In the genomic region with DNA sequence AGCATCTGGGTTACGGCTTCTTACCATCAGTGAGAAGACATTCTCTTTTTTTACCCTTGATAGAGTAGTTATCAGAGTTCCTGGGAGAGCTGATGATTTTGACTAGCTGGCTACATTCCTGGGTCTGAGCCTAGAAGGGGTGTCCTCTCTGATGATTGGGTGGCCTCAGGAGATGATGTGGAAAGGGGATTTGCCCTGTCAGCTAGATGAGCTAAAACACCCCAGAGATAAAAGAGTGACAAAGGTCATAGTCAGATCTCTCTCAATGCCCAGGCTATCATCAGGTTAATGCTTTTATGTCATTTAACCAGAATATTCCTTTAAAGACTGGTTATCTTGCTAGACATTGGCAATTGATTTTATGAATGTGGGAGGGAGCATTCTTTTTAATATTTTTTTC, we compare ENCODE assay signal across 24 cellular contexts.
A peak's percentile ranks its signal among the peaks of the same experiment; 100 is the strongest.
DNase-seq lines count a peak whose midpoint lies in the region; ATAC-seq and TF ChIP-seq lines count a peak whose summit lies in the region.
"Had no signal": no experiment of that assay in that cellular context is flagged by ENCODE, and none has a peak within 500 bp of the region (broad histone marks: within the 10 kb centered on the region; RNA-seq: fewer than 3 reads in every experiment).

No MANE protein-coding gene starts in this region.

- H3K9me3 ChIP-seq in OCI-LY3 (ENCODE audit: insufficient read depth, low read length): no peaks in the 10 kb centered on the region
- H3K9me3 ChIP-seq: A549, BE2C, BLaER1 had no signal

- no peak for DNase-seq in stimulated activated naive B cell treated with anti-CD40 and anti-IgM and Interleukin-4, amounts not matched to agents 10 μg/mL and 1 μg/mL and 100 μg/mL, for 72 hours
- DNase-seq in dorsolateral prefrontal cortex (no peak), AML-193 (lab: John Stamatoyannopoulos, UW) (no peak), NK-92 (lab: John Stamatoyannopoulos, UW; ENCODE audit: unreplicated experiment) (no peak)
- DNase-seq: BE2C; C1 segment of cervical spinal cord; CD4-positive, alpha-beta memory T cell; CD4-positive, CD25-positive, alpha-beta regulatory T cell; CD8-positive, alpha-beta memory T cell; COR-L47; DMS 273 treated with DMSO at 0.1 percent for 48 hours; DMS153; DMS53; DMS79; DND-41; EL; GDM1 had no signal

- H3K4me1 ChIP-seq in OCI-LY3 (ENCODE audit: low read length): peaks cover 39% of the 10 kb centered on the region
- H3K4me1 ChIP-seq: A549, BE2C, BLaER1 had no signal

- H3K27me3 ChIP-seq in OCI-LY3 (ENCODE audit: low read depth, low read length) (no peaks in the 10 kb centered on the region), dorsolateral prefrontal cortex (no peaks in the 10 kb centered on the region)
- H3K27me3 ChIP-seq: BE2C, BLaER1 had no signal

- H3K79me2 ChIP-seq in OCI-LY3 (ENCODE audit: low read length): no peaks in the 10 kb centered on the region

- H3K4me2 ChIP-seq in OCI-LY3 (ENCODE audit: low read length): peak overlapping the region; percentile 70
- H3K4me2 ChIP-seq: A549, BLaER1 had no signal

- no peaks in the 10 kb centered on the region for H4K20me1 ChIP-seq in OCI-LY3 (ENCODE audit: insufficient read depth, low read length)
- H4K20me1 ChIP-seq: BLaER1 had no signal

- peak overlapping the region; percentile 16; the same call in 1 of the 2 replicates for H2AFZ ChIP-seq in OCI-LY3 (ENCODE audit: low read depth, low read length)

- no peak for TF ChIP-seq CTCF in OCI-LY3 (IDR thresholded peaks at IDR 0.05; ENCODE audit: low read depth, low read length)
- no peak for TF ChIP-seq CTCF in dorsolateral prefrontal cortex (IDR thresholded peaks at IDR 0.05 in 54 of 56, conservative IDR thresholded peaks at IDR 0.05 in 2 of 56; ENCODE audit: low read depth in 1 of 56, partially characterized antibody in 56 of 56)

- H3K4me3 Mint-ChIP-seq in stimulated activated naive B cell treated with anti-CD40 and anti-IgM and Interleukin-4, amounts not matched to agents 10 μg/mL and 1 μg/mL and 100 μg/mL, for 72 hours: no peak overlapping the region
- H3K4me3 Mint-ChIP-seq: CD14-positive monocyte; CD4-positive, alpha-beta memory T cell; CD4-positive, CD25-positive, alpha-beta regulatory T cell; CD8-positive, alpha-beta memory T cell had no signal

- no peaks in the 10 kb centered on the region for H3K9me3 Mint-ChIP-seq in stimulated activated naive B cell treated with anti-CD40 and anti-IgM and Interleukin-4, amounts not matched to agents 10 μg/mL and 1 μg/mL and 100 μg/mL, for 72 hours
- H3K9me3 Mint-ChIP-seq: CD4-positive, alpha-beta memory T cell had no signal

- peak; percentile 55 for ATAC-seq in HG02610 (IDR thresholded peaks at IDR 0.05; ENCODE audit: unreplicated experiment)
- peak; percentile 52 to 77 for ATAC-seq in stimulated activated naive B cell treated with anti-CD40 and anti-IgM and Interleukin-4, amounts not matched to agents 10 μg/mL and 1 μg/mL and 100 μg/mL, for 72 hours (replicated peaks)
- ATAC-seq: A549, GM12878 had no signal

- H3K36me3 Mint-ChIP-seq in stimulated activated naive B cell treated with anti-CD40 and anti-IgM and Interleukin-4, amounts not matched to agents 10 μg/mL and 1 μg/mL and 100 μg/mL, for 72 hours: no peaks in the 10 kb centered on the region
- H3K36me3 Mint-ChIP-seq: CD14-positive monocyte; CD4-positive, alpha-beta memory T cell; CD4-positive, CD25-positive, alpha-beta regulatory T cell; CD8-positive, alpha-beta memory T cell had no signal

- H3K36me3 ChIP-seq in OCI-LY3 (replicated peaks; ENCODE audit: low read depth, low read length): no peaks in the 10 kb centered on the region
- H3K36me3 ChIP-seq: BE2C, BLaER1 had no signal

- H3K9ac ChIP-seq in OCI-LY3 (ENCODE audit: low read length): no peak overlapping the region; the same call in 1 of the 2 replicates
- H3K9ac ChIP-seq: BLaER1 had no signal

- H3K4me1 Mint-ChIP-seq in stimulated activated naive B cell treated with anti-CD40 and anti-IgM and Interleukin-4, amounts not matched to agents 10 μg/mL and 1 μg/mL and 100 μg/mL, for 72 hours: peaks cover 2 to 5% of the 10 kb centered on the region in 2 donors
- H3K4me1 Mint-ChIP-seq: CD14-positive monocyte; CD4-positive, alpha-beta memory T cell; CD4-positive, CD25-positive, alpha-beta regulatory T cell; CD8-positive, alpha-beta memory T cell had no signal

- H3K27ac Mint-ChIP-seq in stimulated activated naive B cell treated with anti-CD40 and anti-IgM and Interleukin-4, amounts not matched to agents 10 μg/mL and 1 μg/mL and 100 μg/mL, for 72 hours: no peak overlapping the region
- H3K27ac Mint-ChIP-seq: CD14-positive monocyte; CD4-positive, alpha-beta memory T cell; CD4-positive, CD25-positive, alpha-beta regulatory T cell; CD8-positive, alpha-beta memory T cell had no signal

- H3K4me3 ChIP-seq in OCI-LY3 (ENCODE audit: low read length) (peak overlapping the region; percentile 42), dorsolateral prefrontal cortex (no peak overlapping the region)
- H3K4me3 ChIP-seq: A549, BLaER1, GM12878 had no signal

- H3K27me3 Mint-ChIP-seq in stimulated activated naive B cell treated with anti-CD40 and anti-IgM and Interleukin-4, amounts not matched to agents 10 μg/mL and 1 μg/mL and 100 μg/mL, for 72 hours: peaks cover 6 to 9% of the 10 kb centered on the region in 2 donors

- H3K27ac ChIP-seq in OCI-LY3 (ENCODE audit: low read length) (peak overlapping the region; percentile 59; the same call in 1 of the 2 replicates), dorsolateral prefrontal cortex (no peak overlapping the region)
- H3K27ac ChIP-seq: 22Rv1, A549, BLaER1 had no signal

- intact Hi-C loops in dorsolateral prefrontal cortex (cut with DNase I): no loop called here
